20 cellular contexts compared by ENCODE assay signal in genomic region chr1:44012941-44013609, GRCh38. TPM values are rescaled to one million over a fixed set of nuclear protein-coding genes. Genes with fewer than 3 reads are reported as not detected.
DNase-seq lines count a peak whose midpoint lies in the region; ATAC-seq lines count a peak whose summit lies in the region.
"Had no signal": no experiment of that assay in that cellular context is flagged by ENCODE, and none has a peak within 500 bp of the region (broad histone marks: within the 10 kb centered on the region; RNA-seq: fewer than 3 reads in every experiment).

No MANE protein-coding gene starts in this region.

- POLR2A ChIA-PET in T-cell (lab: Charles Lee), result interaction anchor here in 1 of 2 donors (0.6 kb wide), 1 partner anchor 38 kb away, joined by 6 read pairs; the partner anchor contains the start of gene ATP6V0B

- peak; percentile 21 for ATAC-seq in stimulated activated naive CD8-positive, alpha-beta T cell treated with anti-CD3 and anti-CD28 coated beads, Interleukin-15, amount 100 ng/mL, for 72 hours
- ATAC-seq in stimulated activated naive CD8-positive, alpha-beta T cell treated with anti-CD3 and anti-CD28 coated beads, Interleukin-15, Interleukin-2, amounts not matched to agents 100 U/mL and 50 U/mL, for 24 hours, result no peak
- ATAC-seq in T-cell (replicated peaks in 1 of 4), result peak in 3 of 4 experiments; percentile 37 to 72 (median 40)
- ATAC-seq in HG02938 (IDR thresholded peaks at IDR 0.05; ENCODE audit: unreplicated experiment), result no peak
- ATAC-seq in GM18867 (IDR thresholded peaks at IDR 0.05; ENCODE audit: unreplicated experiment), result no peak
- ATAC-seq in HG03095 (IDR thresholded peaks at IDR 0.05; ENCODE audit: unreplicated experiment), result no peak
- ATAC-seq: foreskin keratinocyte had no signal

- H3K9me3 Mint-ChIP-seq in stimulated activated naive CD8-positive, alpha-beta T cell treated with anti-CD3 and anti-CD28 coated beads, Interleukin-15, amount 100 ng/mL, for 72 hours, result no peaks in the 10 kb centered on the region
- H3K9me3 Mint-ChIP-seq in T-cell, result no peaks in the 10 kb centered on the region

- H3K4me1 Mint-ChIP-seq in stimulated activated naive CD8-positive, alpha-beta T cell treated with anti-CD3 and anti-CD28 coated beads, Interleukin-15, amount 100 ng/mL, for 72 hours, result peaks cover 25% of the 10 kb centered on the region
- H3K4me1 Mint-ChIP-seq in T-cell, result peaks cover 7 to 22% (median 12%) of the 10 kb centered on the region in 3 donors

- no peak overlapping the region for H3K27ac Mint-ChIP-seq in stimulated activated naive CD8-positive, alpha-beta T cell treated with anti-CD3 and anti-CD28 coated beads, Interleukin-15, amount 100 ng/mL, for 72 hours
- H3K27ac Mint-ChIP-seq in T-cell, result peak overlapping the region in 1 of 2 donors; percentile 22

- H3K27me3 ChIP-seq in layer of hippocampus (ENCODE audit: control insufficient read depth, insufficient read depth, low read length), result no peaks in the 10 kb centered on the region
- H3K27me3 ChIP-seq: foreskin keratinocyte, testis had no signal

- peak overlapping the region; percentile 95 for H3K27ac ChIP-seq in layer of hippocampus (ENCODE audit: low read depth, low read length)
- H3K27ac ChIP-seq: foreskin keratinocyte, HL-60, left ventricle myocardium inferior, testis had no signal

- CTCF ChIA-PET in T-cell (lab: Charles Lee), result no interaction called here

- H3K4me3 Mint-ChIP-seq in stimulated activated naive CD8-positive, alpha-beta T cell treated with anti-CD3 and anti-CD28 coated beads, Interleukin-15, amount 100 ng/mL, for 72 hours, result no peak overlapping the region
- H3K4me3 Mint-ChIP-seq in T-cell, result no peak overlapping the region

- no peaks in the 10 kb centered on the region for H3K36me3 Mint-ChIP-seq in T-cell

- no peaks in the 10 kb centered on the region for H3K27me3 Mint-ChIP-seq in stimulated activated naive CD8-positive, alpha-beta T cell treated with anti-CD3 and anti-CD28 coated beads, Interleukin-15, amount 100 ng/mL, for 72 hours
- no peaks in the 10 kb centered on the region for H3K27me3 Mint-ChIP-seq in T-cell

- DNase-seq in stimulated activated naive CD8-positive, alpha-beta T cell treated with anti-CD3 and anti-CD28 coated beads, Interleukin-15, amount 100 ng/mL, for 72 hours, result no peak
- DNase-seq in stimulated activated naive CD8-positive, alpha-beta T cell treated with anti-CD3 and anti-CD28 coated beads, Interleukin-15, Interleukin-2, amounts not matched to agents 100 U/mL and 50 U/mL, for 24 hours, result no peak
- DNase-seq in T-cell, result peak in 1 of 34 experiments; percentile 15
- DNase-seq in NCI-H2196 (lab: John Stamatoyannopoulos, UW; ENCODE audit: unreplicated experiment), result no peak
- DNase-seq: activated CD4-positive, alpha-beta T cell treated with anti-CD3 and anti-CD28 coated beads for 1 hour; activated naive CD4-positive, alpha-beta T cell treated with Interleukin-2 at 50 U/mL for 16 hours; cortex of kidney; foreskin keratinocyte; KG1; left ventricle myocardium inferior; NCI-H226; occipital lobe; stimulated activated CD4-positive, alpha-beta T cell treated with anti-CD3 and anti-CD28 coated beads, Interleukin-4, amount 100 ng/mL, for 1 hour; T-helper 9 cell; testis had no signal

RNA-seq across cellular contexts. Expression of gene SLC6A9, which starts 18.2 kb away (rescaled TPM):
- 1 to 10 TPM in 4 of 5 donors, not detected in 1; 1.4 to 8.2 (median 6.3) TPM for total RNA-seq in T-cell

RNA-seq across cellular contexts. Expression of gene CCDC24, which starts 21.7 kb away (rescaled TPM):
- total RNA-seq in T-cell, result 1 to 10 TPM in 3 of 5 donors, under 1 TPM in 2; 0.50 to 4.3 (median 1.7) TPM

RNA-seq across cellular contexts. Expression of gene B4GALT2, which starts 34.1 kb away (rescaled TPM):
- 1 to 10 TPM; 1.2 to 5.3 (median 3.1) TPM for total RNA-seq in T-cell

RNA-seq across cellular contexts. Expression of gene ATP6V0B, which starts 38.3 kb away (rescaled TPM):
- 10 to 100 TPM; 57.5 to 88.6 (median 69.5) TPM for total RNA-seq in T-cell

RNA-seq across cellular contexts. Expression of gene DPH2, which starts 43.3 kb away (rescaled TPM):
- total RNA-seq in T-cell, result 10 to 100 TPM; 22.1 to 46.6 (median 41.8) TPM

Comparison
In these comparisons a context has a peak if more than half of its experiments do, and no peak if none do; other contexts are left out.
1. ATAC-seq: peak in stimulated activated naive CD8-positive, alpha-beta T cell treated with anti-CD3 and anti-CD28 coated beads, Interleukin-15, amount 100 ng/mL, for 72 hours (single experiment) and T-cell (3 of 4); none in stimulated activated naive CD8-positive, alpha-beta T cell treated with anti-CD3 and anti-CD28 coated beads, Interleukin-15, Interleukin-2, amounts not matched to agents 100 U/mL and 50 U/mL, for 24 hours (single experiment), HG02938 (single experiment), GM18867 (single experiment) and HG03095 (single experiment).